In the genomic region with DNA sequence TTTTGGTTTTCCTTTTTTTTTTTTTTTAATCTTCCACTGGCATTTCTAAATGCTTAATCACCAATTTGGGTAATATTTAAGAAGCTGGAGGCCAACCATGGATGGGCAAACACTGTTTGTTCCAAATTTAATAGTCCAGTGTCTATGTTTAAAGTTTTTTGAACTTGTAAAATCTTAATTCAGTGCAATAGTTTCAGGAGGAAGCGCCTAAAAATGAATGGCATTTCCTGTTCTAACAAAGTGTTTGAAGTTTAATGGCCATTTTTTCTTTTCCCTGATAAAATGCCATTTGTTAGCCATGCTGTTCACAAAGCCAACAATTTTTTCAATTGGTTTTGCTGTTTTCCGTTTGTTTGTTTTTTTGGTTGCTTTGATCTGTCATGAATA, we compare ENCODE assay signal across 18 cellular contexts.
"Had no signal": no experiment of that assay in that cellular context is flagged by ENCODE, and none has a peak within 500 bp of the region (broad histone marks: within the 10 kb centered on the region; RNA-seq: fewer than 3 reads in every experiment).

No MANE protein-coding gene starts in this region.

- DNase-seq: activated CD4-positive, alpha-beta T cell treated with anti-CD3 and anti-CD28 coated beads, Interleukin-2, amount 10 ng/mL, durations not matched to agents 24 days and 14 days; activated CD4-positive, CD25-positive, alpha-beta regulatory T cell; activated CD8-positive, alpha-beta memory T cell treated with anti-CD3 and anti-CD28 coated beads, Interleukin-2, amount 50 U/mL, for 4 hours; activated CD8-positive, alpha-beta T cell treated with anti-CD3 and anti-CD28 coated beads, Interleukin-2, amount 10 ng/mL, durations not matched to agents 7 days and 5 days; activated gamma-delta T cell treated with Interleukin-2 at 50 U/mL for 16 hours; activated T-cell treated with anti-CD3 and anti-CD28 coated beads, Interleukin-2, amount 50 U/mL, for 72 hours; amygdala; body of pancreas; central memory CD4-positive, alpha-beta T cell; effector CD4-positive, alpha-beta T cell; islet precursor cell; midbrain; sigmoid colon; stimulated activated CD4-positive, alpha-beta T cell treated with anti-CD3 and anti-CD28 coated beads, Interleukin-12 subunit alpha, Interleukin-12 subunit beta, amount 100 ng/mL, for 4 hours had no signal

- H3K9me3 ChIP-seq: body of pancreas, sigmoid colon, thoracic aorta had no signal

- H3K36me3 ChIP-seq: sigmoid colon, thoracic aorta had no signal

- H3K27me3 ChIP-seq: body of pancreas, sigmoid colon had no signal

- H3K4me1 ChIP-seq: body of pancreas had no signal

- H3K4me3 ChIP-seq: body of pancreas, coronary artery, lung, sigmoid colon, thoracic aorta had no signal

- ATAC-seq: activated CD8-positive, alpha-beta T cell treated with anti-CD3 and anti-CD28 coated beads, Interleukin-2, amount 10 ng/mL, durations not matched to agents 7 days and 5 days; activated T-cell treated with anti-CD3 and anti-CD28 coated beads, Interleukin-2, amount 50 U/mL, for 72 hours; body of pancreas; stimulated activated effector memory CD8-positive, alpha-beta T cell treated with anti-CD3 and anti-CD28 coated beads, Interleukin-12 subunit alpha, Interleukin-12 subunit beta, amount 100 ng/mL, for 72 hours had no signal

- H3K27ac ChIP-seq: body of pancreas, coronary artery, sigmoid colon, thoracic aorta had no signal
